8 cellular contexts compared by ENCODE assay signal in genomic region chr3:57078366-57079220, GRCh38. TPM values are rescaled to one million over a fixed set of nuclear protein-coding genes. Genes with fewer than 3 reads are reported as not detected.
DNase-seq lines count a peak whose midpoint lies in the region; ATAC-seq and TF ChIP-seq lines count a peak whose summit lies in the region.

No MANE protein-coding gene starts in this region.

- H3K36me3 Mint-ChIP-seq in naive thymus-derived CD8-positive, alpha-beta T cell = no peaks in the 10 kb centered on the region

- peaks cover 0 to 9% (median 9%) of the 10 kb centered on the region in 4 donors for H3K4me1 Mint-ChIP-seq in naive thymus-derived CD8-positive, alpha-beta T cell

- ATAC-seq in naive thymus-derived CD8-positive, alpha-beta T cell = peak; percentile 73 to 74
- ATAC-seq in GM21825 (IDR thresholded peaks at IDR 0.05; ENCODE audit: unreplicated experiment) = no peak

- H3K4me3 Mint-ChIP-seq in naive thymus-derived CD8-positive, alpha-beta T cell = peak overlapping the region; percentile 62 to 82 (median 76)

- POLR2A ChIA-PET in naive thymus-derived CD8-positive, alpha-beta T cell (lab: Charles Lee) = interaction anchor here (0.5 kb wide), 1 partner anchor 431 kb away, joined by 3 read pairs; no protein-coding TSS in a partner anchor

- peak overlapping the region; percentile 70 for H3K4me3 ChIP-seq in fibroblast of villous mesenchyme (ENCODE audit: low read depth, low read length)

- no peaks in the 10 kb centered on the region for H3K9me3 Mint-ChIP-seq in naive thymus-derived CD8-positive, alpha-beta T cell

- peak overlapping the region in 1 of 10 donors; percentile 5 for H3K27ac Mint-ChIP-seq in naive thymus-derived CD8-positive, alpha-beta T cell

- DNase-seq in NCI-H510A treated with DMSO at 0.1 percent for 48 hours (lab: John Stamatoyannopoulos, UW) (peak; percentile 6), NCI-H510A (lab: John Stamatoyannopoulos, UW) (no peak), LoVo (ENCODE audit: low spot score) (peak; percentile 71), fibroblast of villous mesenchyme (ENCODE audit: low read depth) (peak; percentile 72), ureter (ENCODE audit: low spot score) (peak; percentile 72)
- peak; percentile 63 for DNase-seq in activated CD8-positive, alpha-beta memory T cell treated with anti-CD3 and anti-CD28 coated beads, Interleukin-2, amount 50 U/mL, for 48 hours
- peak in 7 of 10 donors; percentile 11 to 37 (median 22) for DNase-seq in naive thymus-derived CD8-positive, alpha-beta T cell

- peaks cover 34 to 60% (median 53%) of the 10 kb centered on the region in 5 donors for H3K27me3 Mint-ChIP-seq in naive thymus-derived CD8-positive, alpha-beta T cell

- no peak for TF ChIP-seq CTCF in fibroblast of villous mesenchyme (IDR thresholded peaks at IDR 0.05; ENCODE audit: insufficient read depth, low read depth, low read length)

RNA-seq across cellular contexts. Expression of gene SPATA12, which starts 18.1 kb away (rescaled TPM):
- total RNA-seq in fibroblast of villous mesenchyme (not detected in 2 replicates), ureter (not detected)
- total RNA-seq in naive thymus-derived CD8-positive, alpha-beta T cell = not detected
- not detected for polyA plus RNA-seq in naive thymus-derived CD8-positive, alpha-beta T cell
